Comparison of ENCODE assay signal across 14 cellular contexts in genomic region chr2:71748227-71748626, GRCh38.
DNase-seq lines count a peak whose midpoint lies in the region; ATAC-seq, FAIRE-seq and TF ChIP-seq lines count a peak whose summit lies in the region.
"Had no signal": no experiment of that assay in that cellular context is flagged by ENCODE, and none has a peak within 500 bp of the region (broad histone marks: within the 10 kb centered on the region; RNA-seq: fewer than 3 reads in every experiment).

No MANE protein-coding gene starts in this region.

- FAIRE-seq in pancreas (lab: Jason Lieb, UNC): no peak

- H3K27me3 ChIP-seq in pancreas: no peaks in the 10 kb centered on the region

- peaks cover 14 to 28% (median 17%) of the 10 kb centered on the region in 3 donors for H3K4me1 ChIP-seq in pancreas

- H3K27ac ChIP-seq in pancreas: no peak overlapping the region

- no peaks in the 10 kb centered on the region for H3K36me3 ChIP-seq in pancreas

- H3K4me3 ChIP-seq in foreskin fibroblast (ENCODE audit: low read depth in 1 of 2, low read length in 2 of 2) (no peak overlapping the region), pancreas (no peak overlapping the region)

- WGBS in pancreas, 2 donors: 94 to 95% methylated on average over 5 of the region's 5 CpGs

- ATAC-seq in pancreas: peak; percentile 32 to 59 (median 48)
- no peak for ATAC-seq in GM18511 (IDR thresholded peaks at IDR 0.05; ENCODE audit: unreplicated experiment)
- no peak for ATAC-seq in HG03442 (IDR thresholded peaks at IDR 0.05; ENCODE audit: unreplicated experiment)
- ATAC-seq: naive thymus-derived CD4-positive, alpha-beta T cell had no signal

- TF ChIP-seq CTCF in foreskin fibroblast (IDR thresholded peaks at IDR 0.05; ENCODE audit: low read depth, low read length) (no peak), pancreas (IDR thresholded peaks at IDR 0.05) (no peak)

- peak; percentile 62 for DNase-seq in ELF-1 (ENCODE audit: low read depth, low spot score)
- peak; percentile 11 for DNase-seq in SW480 (ENCODE audit: low spot score)
- peak; percentile 23 to 33 for DNase-seq in foreskin fibroblast
- peak in 2 of 6 donors; percentile 7 to 26 for DNase-seq in pancreas
- DNase-seq in SKM-1 treated with dmso at 0.1 percent for 144 hours (lab: John Stamatoyannopoulos, UW; ENCODE audit: unreplicated experiment): no peak
- no peak for DNase-seq in HT-29 (ENCODE audit: low spot score)
- DNase-seq: activated CD4-positive, CD25-positive, alpha-beta regulatory T cell; activated gamma-delta T cell; CD4-positive, alpha-beta T cell; cortex of kidney; naive thymus-derived CD4-positive, alpha-beta T cell; NCI-H2081 treated with DMSO at 0.1 percent for 48 hours had no signal

- intact Hi-C loops in pancreas (cut with DNase I): no loop called here

- H3K9me3 ChIP-seq in pancreas: no peaks in the 10 kb centered on the region

Comparison
In these comparisons a context has a peak if more than half of its experiments do, and no peak if none do; other contexts are left out.
1. DNase-seq: peak in ELF-1 (single experiment), SW480 (single experiment) and foreskin fibroblast (2 of 2); none in SKM-1 treated with dmso at 0.1 percent for 144 hours (single experiment) and HT-29 (single experiment).
2. ATAC-seq: peak in pancreas (4 of 4); none in GM18511 (single experiment) and HG03442 (single experiment).